1 cellular context compared by ENCODE assay signal in genomic region chr7:73615886-73616285, GRCh38.
TF ChIP-seq lines count a peak whose summit lies in the region.

No MANE protein-coding gene starts in this region.

TF ChIP-seq in K562, 482 proteins besides CTCF, POLR2A, EP300 and RAD21:
- no peak for TF ChIP-seq CBFA2T2 (conservative IDR thresholded peaks at IDR 0.05)
- TF ChIP-seq RBFOX2 (IDR thresholded peaks at IDR 0.05; ENCODE audit: low read depth, low read length): peak; percentile 22; the same call in 1 of the 2 replicates
- TF ChIP-seq CTCFL (IDR thresholded peaks at IDR 0.05; ENCODE audit: borderline replicate concordance, insufficient read depth, low read depth, low read length, poor library complexity, severe bottlenecking): peak; percentile 15
